ENCODE assay signal across 12 cellular contexts in genomic region chr15:96324192-96324895, GRCh38. TPM values are rescaled to one million over a fixed set of nuclear protein-coding genes. Genes with fewer than 3 reads are reported as not detected.
A peak's percentile ranks its signal among the peaks of the same experiment; 100 is the strongest.
DNase-seq lines count a peak whose midpoint lies in the region; ATAC-seq and TF ChIP-seq lines count a peak whose summit lies in the region.
"Had no signal": no experiment of that assay in that cellular context is flagged by ENCODE, and none has a peak within 500 bp of the region (broad histone marks: within the 10 kb centered on the region; RNA-seq: fewer than 3 reads in every experiment).

No MANE protein-coding gene starts in this region.

- H3K4me3 ChIP-seq in BJ (ENCODE audit: low read depth, low read length) (peak overlapping the region; percentile 13; the same call in 1 of the 2 replicates), astrocyte of the spinal cord (ENCODE audit: low read depth, low read length) (peak overlapping the region; percentile 94), heart right ventricle (peak overlapping the region in 7 of 10 donors; percentile 54 to 83 (median 77)), ovary (peak overlapping the region; percentile 73)
- H3K4me3 ChIP-seq: cardiac muscle cell had no signal

- CTCF ChIA-PET in BJ (lab: Yijun Ruan, JAX): no interaction called here

- TF ChIP-seq EP300 in ovary (IDR thresholded peaks at IDR 0.05): no peak

- in situ Hi-C loops in astrocyte of the spinal cord (cut with HindIII; ENCODE audit: low sequenced_read_pairs): no loop called here

- TF ChIP-seq POLR2A in ovary (IDR thresholded peaks at IDR 0.05): no peak

- POLR2A ChIA-PET in BJ (lab: Charles Lee): no interaction called here

- DNase-seq in BJ (ENCODE audit: low read depth) (no peak), astrocyte of the spinal cord (ENCODE audit: low read depth, low spot score) (peak; percentile 58), heart right ventricle (no peak), ovary (peak; percentile 79 to 88 (median 81)), NCI-H510A (lab: John Stamatoyannopoulos, UW) (no peak), NCI-H1417 (lab: John Stamatoyannopoulos, UW) (no peak), NCI-H524 treated with DMSO at 0.1 percent for 48 hours (lab: John Stamatoyannopoulos, UW) (no peak)
- no peak for DNase-seq in stimulated activated CD4-positive, alpha-beta T cell treated with anti-CD3 and anti-CD28 coated beads, Interleukin-15, amount 100 ng/mL, for 24 hours
- DNase-seq: mesendoderm, NCI-H1694, SHP77 treated with DMSO at 0.1 percent for 48 hours had no signal

- H3K4me1 ChIP-seq in heart right ventricle (peaks cover 0 to 44% (median 12%) of the 10 kb centered on the region in 9 donors), ovary (ENCODE audit: insufficient read depth) (peaks cover 6% of the 10 kb centered on the region)

- H3K27me3 ChIP-seq in BJ (ENCODE audit: control insufficient read depth, insufficient read depth, low read length) (no peaks in the 10 kb centered on the region), heart right ventricle (peaks cover 0 to 100% (median 82%) of the 10 kb centered on the region in 7 donors), ovary (no peaks in the 10 kb centered on the region)

- H3K27ac ChIP-seq in heart right ventricle (peak overlapping the region; percentile 37 to 90 (median 84)), ovary (peak overlapping the region; percentile 82 to 98)
- H3K27ac ChIP-seq: cardiac muscle cell had no signal

- TF ChIP-seq CTCF in BJ (IDR thresholded peaks at IDR 0.05; ENCODE audit: insufficient read depth, low read depth, low read length) (no peak), astrocyte of the spinal cord (IDR thresholded peaks at IDR 0.05; ENCODE audit: low read depth, low read length) (no peak), heart right ventricle (IDR thresholded peaks at IDR 0.05) (no peak), ovary (IDR thresholded peaks at IDR 0.05) (no peak)

- H3K9me3 ChIP-seq in heart right ventricle (no peaks in the 10 kb centered on the region), ovary (no peaks in the 10 kb centered on the region)

- H3K36me3 ChIP-seq in BJ (ENCODE audit: control insufficient read depth, insufficient read depth, low read length) (no peaks in the 10 kb centered on the region; the same call in 1 of the 2 replicates), heart right ventricle (no peaks in the 10 kb centered on the region), ovary (no peaks in the 10 kb centered on the region)
- H3K36me3 ChIP-seq: cardiac muscle cell had no signal

- no peak for ATAC-seq in heart right ventricle

- intact Hi-C loops in heart right ventricle (cut with DNase I): loop anchor here in 5 of 10 donors (10.0 kb wide), 6 partner anchors 700 to 1650 kb away; no protein-coding TSS in a partner anchor
- intact Hi-C loops in ovary (cut with DNase I): loop anchor here (5.0 to 10.0 kb wide), 8 partner anchors 140 to 1060 kb away; no protein-coding TSS in a partner anchor

- 29 to 32% methylated on average over 12 of the region's 12 CpGs for WGBS in heart right ventricle, 2 donors
- WGBS in ovary, 3 donors: 3 to 5% (median 4%) methylated on average over 12 of the region's 12 CpGs

RNA-seq across cellular contexts. Expression of gene NR2F2, which starts 6.2 kb away (rescaled TPM):
- polyA plus RNA-seq in BJ (2011; rRNA removed) (47.0 and 50.0 TPM in 2 replicates), heart right ventricle (10 to 100 TPM; 21.1 to 22.9 TPM), ovary (100 to 1,000 TPM; 230 to 392 TPM)
- 54.5 and 63.5 TPM in 2 replicates for polyA minus RNA-seq in BJ (2011; rRNA and poly(A)+ RNA removed)
- total RNA-seq in heart right ventricle (10 to 100 TPM in 8 of 10 donors, 1 to 10 TPM in 2; 8.2 to 31.7 (median 14.3) TPM), ovary (100 to 1,000 TPM in 6 of 7 donors, 10 to 100 TPM in 1; 68.6 to 424 (median 343) TPM)

Comparison
In these comparisons a context has a peak if more than half of its experiments do, and no peak if none do; other contexts are left out.
1. DNase-seq: peak in astrocyte of the spinal cord (single experiment) and ovary (5 of 5); none in BJ (single experiment), heart right ventricle (0 of 2), NCI-H510A (single experiment), NCI-H1417 (0 of 3), stimulated activated CD4-positive, alpha-beta T cell treated with anti-CD3 and anti-CD28 coated beads, Interleukin-15, amount 100 ng/mL, for 24 hours (single experiment) and NCI-H524 treated with DMSO at 0.1 percent for 48 hours (single experiment).
2. H3K4me3 ChIP-seq: peak in every context shown above with its lines; median percentile 94 in astrocyte of the spinal cord; 77 in heart right ventricle; 73 in ovary; 13 in BJ.